9 cellular contexts compared by ENCODE assay signal in genomic region chr12:4829161-4829792, GRCh38.
DNase-seq lines count a peak whose midpoint lies in the region; ATAC-seq and TF ChIP-seq lines count a peak whose summit lies in the region.
"Had no signal": no experiment of that assay in that cellular context is flagged by ENCODE, and none has a peak within 500 bp of the region (broad histone marks: within the 10 kb centered on the region; RNA-seq: fewer than 3 reads in every experiment).

No MANE protein-coding gene starts in this region.

- no peaks in the 10 kb centered on the region for H3K36me3 ChIP-seq in adrenal gland (replicated peaks in 1 of 2)

- H3K9me3 Mint-ChIP-seq in activated naive CD4-positive, alpha-beta T cell treated with anti-CD3 and anti-CD28 coated beads for 36 hours = peaks cover 8% of the 10 kb centered on the region
- peaks cover 8 to 16% of the 10 kb centered on the region in 2 donors for H3K9me3 Mint-ChIP-seq in stimulated activated naive CD8-positive, alpha-beta T cell treated with anti-CD3 and anti-CD28 coated beads, Interleukin-15, amount 100 ng/mL, for 72 hours

- intact Hi-C loops in activated naive CD4-positive, alpha-beta T cell treated with anti-CD3 and anti-CD28 coated beads for 36 hours (cut with micrococcal nuclease) = loop anchor here (1.0 to 10.0 kb wide), 4 partner anchors 22 to 954 kb away; partner anchors contain the start of genes AKAP3, NDUFA9 and PARP11
- intact Hi-C loops in adrenal gland (cut with DNase I) = no loop called here

- no peaks in the 10 kb centered on the region for H3K4me1 ChIP-seq in adrenal gland (replicated peaks in 1 of 2)

- peak overlapping the region; percentile 64 for H3K4me3 Mint-ChIP-seq in activated naive CD4-positive, alpha-beta T cell treated with anti-CD3 and anti-CD28 coated beads for 36 hours
- H3K4me3 Mint-ChIP-seq in stimulated activated naive CD8-positive, alpha-beta T cell treated with anti-CD3 and anti-CD28 coated beads, Interleukin-15, amount 100 ng/mL, for 72 hours = peak overlapping the region; percentile 81 to 84

- DNase-seq in activated naive CD4-positive, alpha-beta T cell treated with anti-CD3 and anti-CD28 coated beads for 36 hours = peak; percentile 44
- no peak for DNase-seq in activated naive CD4-positive, alpha-beta T cell treated with anti-CD3 and anti-CD28 coated beads, Interleukin-2, amount 50 U/mL, for 16 hours
- DNase-seq in NAMALWA (ENCODE audit: low spot score) (peak; percentile 92), NCI-H748 (lab: John Stamatoyannopoulos, UW; ENCODE audit: unreplicated experiment) (no peak), adrenal gland (no peak)
- DNase-seq in stimulated activated naive CD8-positive, alpha-beta T cell treated with anti-CD3 and anti-CD28 coated beads, Interleukin-15, amount 100 ng/mL, for 72 hours = peak in 1 of 2 donors; percentile 17
- no peak for DNase-seq in activated CD4-positive, alpha-beta T cell treated with anti-CD3 and anti-CD28 coated beads, Interleukin-2, amount 50 U/mL, for 1 hour
- DNase-seq: midbrain had no signal

- no peak for TF ChIP-seq CTCF in adrenal gland (IDR thresholded peaks at IDR 0.05)

- peaks cover 59% of the 10 kb centered on the region for H3K4me1 Mint-ChIP-seq in activated naive CD4-positive, alpha-beta T cell treated with anti-CD3 and anti-CD28 coated beads for 36 hours (ENCODE audit: low read depth)
- H3K4me1 Mint-ChIP-seq in stimulated activated naive CD8-positive, alpha-beta T cell treated with anti-CD3 and anti-CD28 coated beads, Interleukin-15, amount 100 ng/mL, for 72 hours = peaks cover 78% of the 10 kb centered on the region

- H3K27me3 ChIP-seq in adrenal gland = no peaks in the 10 kb centered on the region

- peak; percentile 55 for ATAC-seq in HG02840 (IDR thresholded peaks at IDR 0.05; ENCODE audit: low FRiP score, unreplicated experiment)
- ATAC-seq in stimulated activated naive CD8-positive, alpha-beta T cell treated with anti-CD3 and anti-CD28 coated beads, Interleukin-15, amount 100 ng/mL, for 72 hours = peak; percentile 90

- CTCF ChIA-PET in activated naive CD4-positive, alpha-beta T cell treated with anti-CD3 and anti-CD28 coated beads for 36 hours (lab: Charles Lee) = interaction anchor here (0.6 to 1.3 kb wide), 4 partner anchors 12 to 1270 kb away, joined by 3 to 6 read pairs (median 5); no protein-coding TSS in a partner anchor

- no peaks in the 10 kb centered on the region for H3K36me3 Mint-ChIP-seq in activated naive CD4-positive, alpha-beta T cell treated with anti-CD3 and anti-CD28 coated beads for 36 hours (ENCODE audit: low read depth)

- no peak overlapping the region for H3K27ac ChIP-seq in adrenal gland

- H3K27me3 Mint-ChIP-seq in activated naive CD4-positive, alpha-beta T cell treated with anti-CD3 and anti-CD28 coated beads for 36 hours (ENCODE audit: low read depth) = no peaks in the 10 kb centered on the region
- no peaks in the 10 kb centered on the region for H3K27me3 Mint-ChIP-seq in stimulated activated naive CD8-positive, alpha-beta T cell treated with anti-CD3 and anti-CD28 coated beads, Interleukin-15, amount 100 ng/mL, for 72 hours

- peak overlapping the region; percentile 87 for H3K27ac Mint-ChIP-seq in activated naive CD4-positive, alpha-beta T cell treated with anti-CD3 and anti-CD28 coated beads for 36 hours
- H3K27ac Mint-ChIP-seq in stimulated activated naive CD8-positive, alpha-beta T cell treated with anti-CD3 and anti-CD28 coated beads, Interleukin-15, amount 100 ng/mL, for 72 hours = peak overlapping the region; percentile 95 to 96

- no peak for TF ChIP-seq POLR2A in adrenal gland (IDR thresholded peaks at IDR 0.05)

- WGBS in adrenal gland, 4 donors = 51 to 75% (median 58%) methylated on average over 7 of the region's 7 CpGs

- no peaks in the 10 kb centered on the region for H3K9me3 ChIP-seq in adrenal gland (replicated peaks in 1 of 3)

- H3K4me3 ChIP-seq in adrenal gland = no peak overlapping the region

Comparison
In these comparisons a context has a peak if more than half of its experiments do, and no peak if none do; other contexts are left out.
1. DNase-seq: peak in activated naive CD4-positive, alpha-beta T cell treated with anti-CD3 and anti-CD28 coated beads for 36 hours (single experiment) and NAMALWA (single experiment); none in activated naive CD4-positive, alpha-beta T cell treated with anti-CD3 and anti-CD28 coated beads, Interleukin-2, amount 50 U/mL, for 16 hours (single experiment), NCI-H748 (single experiment), adrenal gland (0 of 7) and activated CD4-positive, alpha-beta T cell treated with anti-CD3 and anti-CD28 coated beads, Interleukin-2, amount 50 U/mL, for 1 hour (single experiment).